8 cellular contexts compared by ENCODE assay signal in genomic region chr3:42053476-42053875, GRCh38. TPM values are rescaled to one million over a fixed set of nuclear protein-coding genes. Genes with fewer than 3 reads are reported as not detected.
A peak's percentile ranks its signal among the peaks of the same experiment; 100 is the strongest.
DNase-seq lines count a peak whose midpoint lies in the region; ATAC-seq, FAIRE-seq and TF ChIP-seq lines count a peak whose summit lies in the region.
"Had no signal": no experiment of that assay in that cellular context is flagged by ENCODE, and none has a peak within 500 bp of the region (broad histone marks: within the 10 kb centered on the region; RNA-seq: fewer than 3 reads in every experiment).

No MANE protein-coding gene starts in this region.

- H3K27ac ChIP-seq in astrocyte (ENCODE audit: low read depth, low read length): no peak overlapping the region
- peak overlapping the region; percentile 82 to 90 for H3K27ac ChIP-seq in right atrium auricular region
- H3K27ac ChIP-seq in pancreas: peak overlapping the region in 1 of 4 donors; percentile 46
- no peak overlapping the region for H3K27ac ChIP-seq in upper lobe of right lung

- H3K79me2 ChIP-seq in astrocyte (ENCODE audit: insufficient read depth, low read length): peaks cover 79% of the 10 kb centered on the region

- H3K36me3 ChIP-seq in astrocyte (ENCODE audit: insufficient read depth, low read length) (no peaks in the 10 kb centered on the region), right atrium auricular region (no peaks in the 10 kb centered on the region), pancreas (no peaks in the 10 kb centered on the region), upper lobe of right lung (no peaks in the 10 kb centered on the region)

- H3K9me3 ChIP-seq in astrocyte (ENCODE audit: insufficient read depth, low read depth, low read length) (no peaks in the 10 kb centered on the region), right atrium auricular region (no peaks in the 10 kb centered on the region), pancreas (no peaks in the 10 kb centered on the region), upper lobe of right lung (no peaks in the 10 kb centered on the region)

- DNase-seq in astrocyte (ENCODE audit: low read depth) (no peak), right atrium auricular region (ENCODE audit: low spot score) (peak; percentile 58), pancreas (peak in 4 of 6 donors; percentile 29 to 72 (median 48)), upper lobe of right lung (no peak), NOMO-1 treated with DMSO at 0.1 percent for 48 hours (lab: John Stamatoyannopoulos, UW; ENCODE audit: unreplicated experiment) (no peak)
- DNase-seq in activated naive CD4-positive, alpha-beta T cell treated with anti-CD3 and anti-CD28 coated beads, Interleukin-2, amount 10 ng/mL, durations not matched to agents 7 days and 5 days: no peak

- H3K9me3 Mint-ChIP-seq in astrocyte (ENCODE audit: unreplicated experiment): no peaks in the 10 kb centered on the region
- no peaks in the 10 kb centered on the region for H3K9me3 Mint-ChIP-seq in activated naive CD4-positive, alpha-beta T cell treated with anti-CD3 and anti-CD28 coated beads, Interleukin-2, amount 10 ng/mL, durations not matched to agents 7 days and 5 days

- H3K4me1 ChIP-seq in astrocyte (ENCODE audit: insufficient read depth, low read length): peaks cover 23% of the 10 kb centered on the region
- peaks cover 0 to 76% of the 10 kb centered on the region in 2 donors for H3K4me1 ChIP-seq in right atrium auricular region
- peaks cover 10 to 23% (median 17%) of the 10 kb centered on the region in 3 donors for H3K4me1 ChIP-seq in pancreas
- H3K4me1 ChIP-seq in upper lobe of right lung: peaks cover 18% of the 10 kb centered on the region

- H3K27me3 Mint-ChIP-seq in astrocyte (ENCODE audit: low read depth, unreplicated experiment): no peaks in the 10 kb centered on the region
- H3K27me3 Mint-ChIP-seq in activated naive CD4-positive, alpha-beta T cell treated with anti-CD3 and anti-CD28 coated beads, Interleukin-2, amount 10 ng/mL, durations not matched to agents 7 days and 5 days: no peaks in the 10 kb centered on the region

- H2AFZ ChIP-seq in astrocyte (ENCODE audit: low read depth, low read length): no peak overlapping the region

- no peak overlapping the region for H3K9ac ChIP-seq in astrocyte (ENCODE audit: low read length)

- peak overlapping the region; percentile 41 for H3K27ac Mint-ChIP-seq in astrocyte (ENCODE audit: unreplicated experiment)
- no peak overlapping the region for H3K27ac Mint-ChIP-seq in activated naive CD4-positive, alpha-beta T cell treated with anti-CD3 and anti-CD28 coated beads, Interleukin-2, amount 10 ng/mL, durations not matched to agents 7 days and 5 days

- peak; percentile 40 to 74 (median 66) for ATAC-seq in pancreas
- peak; percentile 56 for ATAC-seq in upper lobe of right lung
- ATAC-seq in HG03095 (IDR thresholded peaks at IDR 0.05; ENCODE audit: unreplicated experiment): no peak

- intact Hi-C loops in pancreas (cut with DNase I): no loop called here
- intact Hi-C loops in upper lobe of right lung (cut with DNase I): no loop called here

- no peaks in the 10 kb centered on the region for H3K27me3 ChIP-seq in astrocyte (ENCODE audit: insufficient read depth, low read length)
- H3K27me3 ChIP-seq in right atrium auricular region: no peaks in the 10 kb centered on the region
- H3K27me3 ChIP-seq in pancreas: no peaks in the 10 kb centered on the region
- H3K27me3 ChIP-seq in upper lobe of right lung: no peaks in the 10 kb centered on the region

- H3K4me1 Mint-ChIP-seq in astrocyte (ENCODE audit: low read depth, unreplicated experiment): peaks cover 27% of the 10 kb centered on the region
- H3K4me1 Mint-ChIP-seq in activated naive CD4-positive, alpha-beta T cell treated with anti-CD3 and anti-CD28 coated beads, Interleukin-2, amount 10 ng/mL, durations not matched to agents 7 days and 5 days: peaks cover 10% of the 10 kb centered on the region

- H3K4me3 ChIP-seq in astrocyte (ENCODE audit: insufficient read depth, low read depth, low read length) (no peak overlapping the region), right atrium auricular region (no peak overlapping the region), pancreas (no peak overlapping the region), upper lobe of right lung (no peak overlapping the region)

- no peak overlapping the region for H3K4me2 ChIP-seq in astrocyte (ENCODE audit: low read length)

- CTCF ChIA-PET in activated naive CD4-positive, alpha-beta T cell treated with anti-CD3 and anti-CD28 coated beads, Interleukin-2, amount 10 ng/mL, durations not matched to agents 7 days and 5 days (lab: Charles Lee): interaction anchor here (1.7 kb wide), 1 partner anchor 46 kb away, joined by 5 read pairs; no protein-coding TSS in a partner anchor

- H3K36me3 Mint-ChIP-seq in astrocyte (ENCODE audit: low read depth, unreplicated experiment): peaks cover 5% of the 10 kb centered on the region
- no peaks in the 10 kb centered on the region for H3K36me3 Mint-ChIP-seq in activated naive CD4-positive, alpha-beta T cell treated with anti-CD3 and anti-CD28 coated beads, Interleukin-2, amount 10 ng/mL, durations not matched to agents 7 days and 5 days

- FAIRE-seq in astrocyte (lab: Jason Lieb, UNC) (no peak), pancreas (lab: Jason Lieb, UNC) (no peak)
- FAIRE-seq: RCC 7860 had no signal

- H4K20me1 ChIP-seq in astrocyte (ENCODE audit: insufficient read depth, low read length): peaks cover 12% of the 10 kb centered on the region

- TF ChIP-seq CTCF in astrocyte (IDR thresholded peaks at IDR 0.05; ENCODE audit: insufficient read depth, low read depth, low read length) (no peak), right atrium auricular region (IDR thresholded peaks at IDR 0.05) (no peak), pancreas (IDR thresholded peaks at IDR 0.05) (no peak), upper lobe of right lung (IDR thresholded peaks at IDR 0.05) (no peak)

- WGBS in pancreas, 2 donors: 59 to 60% methylated on average over 7 of the region's 7 CpGs

- H3K4me3 Mint-ChIP-seq in astrocyte (ENCODE audit: unreplicated experiment): no peak overlapping the region
- H3K4me3 Mint-ChIP-seq in activated naive CD4-positive, alpha-beta T cell treated with anti-CD3 and anti-CD28 coated beads, Interleukin-2, amount 10 ng/mL, durations not matched to agents 7 days and 5 days: no peak overlapping the region

RNA-seq across cellular contexts. Expression of gene TRAK1, which starts 37.7 kb away (rescaled TPM):
- total RNA-seq in astrocyte (52.3 and 56.2 TPM in 2 replicates), right atrium auricular region (100 to 1,000 TPM; 172 to 259 TPM), pancreas (10 to 100 TPM in 4 of 6 donors, 1 to 10 TPM in 2; 9.3 to 24.3 (median 11.7) TPM), upper lobe of right lung (49.6 TPM)
- polyA plus RNA-seq in pancreas: 10 to 100 TPM; 10.6 to 19.7 TPM

Comparison
In these comparisons a context has a peak if more than half of its experiments do, and no peak if none do; other contexts are left out.
1. DNase-seq: peak in right atrium auricular region (single experiment) and pancreas (4 of 6); none in astrocyte (single experiment), upper lobe of right lung (single experiment), NOMO-1 treated with DMSO at 0.1 percent for 48 hours (single experiment) and activated naive CD4-positive, alpha-beta T cell treated with anti-CD3 and anti-CD28 coated beads, Interleukin-2, amount 10 ng/mL, durations not matched to agents 7 days and 5 days (single experiment).
2. H3K27ac ChIP-seq: peak in right atrium auricular region (2 of 2); none in astrocyte (single experiment) and upper lobe of right lung (single experiment).